ENCODE assay signal across 1 cellular context in the genomic region with DNA sequence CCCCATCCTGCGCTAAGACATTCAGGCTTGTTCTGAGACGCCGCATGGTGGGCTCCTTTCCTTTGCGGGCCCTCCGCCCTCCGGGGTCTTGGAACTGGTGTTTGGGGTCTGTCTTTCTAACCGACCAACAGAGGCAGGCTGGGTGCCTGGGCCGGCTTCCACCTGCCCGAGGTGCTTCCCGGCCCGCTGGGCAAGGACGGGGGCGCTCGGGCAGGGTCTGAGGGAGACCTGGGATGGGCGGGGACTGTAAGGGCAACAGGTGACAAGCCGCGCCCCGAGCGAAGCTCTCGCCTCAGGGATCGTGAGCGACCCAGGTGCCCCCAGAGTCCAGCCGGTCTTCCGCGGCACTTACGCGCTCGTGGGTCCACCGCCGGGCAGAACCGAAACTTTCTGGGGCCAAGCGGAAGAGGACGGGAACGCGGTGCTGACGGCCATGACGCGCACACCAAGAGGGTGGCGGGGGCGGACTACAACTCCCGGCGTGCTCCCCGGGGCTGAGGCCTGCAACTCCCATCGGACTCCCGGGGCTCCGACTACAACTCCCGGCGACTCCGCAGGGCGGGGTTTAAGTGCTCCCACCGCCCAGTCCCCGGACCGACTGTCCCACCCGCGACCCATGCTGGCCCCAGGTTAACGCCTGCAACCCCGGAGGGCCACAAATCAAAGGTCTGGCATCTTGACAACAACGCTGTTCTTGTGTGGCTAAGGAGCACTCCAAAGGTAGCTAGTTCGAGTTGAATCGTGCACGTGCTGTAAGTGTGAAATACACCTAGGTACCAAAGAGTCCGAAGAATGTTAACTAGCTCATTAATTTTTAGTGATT.
TF ChIP-seq lines count a peak whose summit lies in the region.

A gene (minus strand): TSS at position 455 of the 823 bp plus-strand sequence. CDS start 10,914 bp downstream, outside the sequence.

TF ChIP-seq in HepG2, 621 proteins besides CTCF, POLR2A, EP300 and RAD21 (continued from another document):
- TF ChIP-seq, protein P1, sequence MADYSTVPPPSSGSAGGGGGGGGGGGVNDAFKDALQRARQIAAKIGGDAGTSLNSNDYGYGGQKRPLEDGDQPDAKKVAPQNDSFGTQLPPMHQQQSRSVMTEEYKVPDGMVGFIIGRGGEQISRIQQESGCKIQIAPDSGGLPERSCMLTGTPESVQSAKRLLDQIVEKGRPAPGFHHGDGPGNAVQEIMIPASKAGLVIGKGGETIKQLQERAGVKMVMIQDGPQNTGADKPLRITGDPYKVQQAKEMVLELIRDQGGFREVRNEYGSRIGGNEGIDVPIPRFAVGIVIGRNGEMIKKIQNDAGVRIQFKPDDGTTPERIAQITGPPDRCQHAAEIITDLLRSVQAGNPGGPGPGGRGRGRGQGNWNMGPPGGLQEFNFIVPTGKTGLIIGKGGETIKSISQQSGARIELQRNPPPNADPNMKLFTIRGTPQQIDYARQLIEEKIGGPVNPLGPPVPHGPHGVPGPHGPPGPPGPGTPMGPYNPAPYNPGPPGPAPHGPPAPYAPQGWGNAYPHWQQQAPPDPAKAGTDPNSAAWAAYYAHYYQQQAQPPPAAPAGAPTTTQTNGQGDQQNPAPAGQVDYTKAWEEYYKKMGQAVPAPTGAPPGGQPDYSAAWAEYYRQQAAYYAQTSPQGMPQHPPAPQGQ (CRISPR knock-in tag; IDR thresholded peaks at IDR 0.05; ENCODE audit: borderline replicate concordance), result no peak
- peak; percentile 74 for TF ChIP-seq TBX2 (CRISPR knock-in tag; IDR thresholded peaks at IDR 0.05; ENCODE audit: borderline replicate concordance)
- TF ChIP-seq SETDB1 (CRISPR knock-in tag; IDR thresholded peaks at IDR 0.05; ENCODE audit: borderline replicate concordance), result no peak
- no peak for TF ChIP-seq ARNT (IDR thresholded peaks at IDR 0.05)
- no peak for TF ChIP-seq ZNF572 (CRISPR knock-in tag; IDR thresholded peaks at IDR 0.05)
- TF ChIP-seq HDAC2 (CRISPR knock-in tag; IDR thresholded peaks at IDR 0.05), result peak; percentile 54; the same call in 1 of the 2 replicates
- TF ChIP-seq, protein P2, sequence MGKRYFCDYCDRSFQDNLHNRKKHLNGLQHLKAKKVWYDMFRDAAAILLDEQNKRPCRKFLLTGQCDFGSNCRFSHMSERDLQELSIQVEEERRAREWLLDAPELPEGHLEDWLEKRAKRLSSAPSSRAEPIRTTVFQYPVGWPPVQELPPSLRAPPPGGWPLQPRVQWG (CRISPR knock-in tag; IDR thresholded peaks at IDR 0.05; ENCODE audit: borderline replicate concordance, low read depth), result no peak
- TF ChIP-seq, protein P3, sequence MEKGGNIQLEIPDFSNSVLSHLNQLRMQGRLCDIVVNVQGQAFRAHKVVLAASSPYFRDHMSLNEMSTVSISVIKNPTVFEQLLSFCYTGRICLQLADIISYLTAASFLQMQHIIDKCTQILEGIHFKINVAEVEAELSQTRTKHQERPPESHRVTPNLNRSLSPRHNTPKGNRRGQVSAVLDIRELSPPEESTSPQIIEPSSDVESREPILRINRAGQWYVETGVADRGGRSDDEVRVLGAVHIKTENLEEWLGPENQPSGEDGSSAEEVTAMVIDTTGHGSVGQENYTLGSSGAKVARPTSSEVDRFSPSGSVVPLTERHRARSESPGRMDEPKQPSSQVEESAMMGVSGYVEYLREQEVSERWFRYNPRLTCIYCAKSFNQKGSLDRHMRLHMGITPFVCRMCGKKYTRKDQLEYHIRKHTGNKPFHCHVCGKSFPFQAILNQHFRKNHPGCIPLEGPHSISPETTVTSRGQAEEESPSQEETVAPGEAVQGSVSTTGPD (CRISPR knock-in tag; IDR thresholded peaks at IDR 0.05), result no peak
- TF ChIP-seq REL (CRISPR knock-in tag; conservative IDR thresholded peaks at IDR 0.05), result peak; percentile 55; the same call in 1 of the 2 replicates
- TF ChIP-seq, protein P4, sequence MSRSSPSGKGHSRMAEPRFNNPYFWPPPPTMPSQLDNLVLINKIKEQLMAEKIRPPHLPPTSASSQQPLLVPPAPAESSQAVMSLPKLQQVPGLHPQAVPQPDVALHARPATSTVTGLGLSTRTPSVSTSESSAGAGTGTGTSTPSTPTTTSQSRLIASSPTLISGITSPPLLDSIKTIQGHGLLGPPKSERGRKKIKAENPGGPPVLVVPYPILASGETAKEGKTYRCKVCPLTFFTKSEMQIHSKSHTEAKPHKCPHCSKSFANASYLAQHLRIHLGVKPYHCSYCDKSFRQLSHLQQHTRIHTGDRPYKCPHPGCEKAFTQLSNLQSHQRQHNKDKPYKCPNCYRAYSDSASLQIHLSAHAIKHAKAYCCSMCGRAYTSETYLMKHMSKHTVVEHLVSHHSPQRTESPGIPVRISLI (CRISPR knock-in tag; IDR thresholded peaks at IDR 0.05; ENCODE audit: borderline replicate concordance), result peak; percentile 26; the same call in 1 of the 2 replicates
- 0 out of 2 replicates have a peak, but pooled peaks have one; percentile 31 for TF ChIP-seq HOXA5 (CRISPR knock-in tag; IDR thresholded peaks at IDR 0.05)
- TF ChIP-seq ZC3H4 (CRISPR knock-in tag; IDR thresholded peaks at IDR 0.05; ENCODE audit: borderline replicate concordance), result no peak
- TF ChIP-seq WIZ (CRISPR knock-in tag; IDR thresholded peaks at IDR 0.05), result peak; percentile 68; the same call in 1 of the 2 replicates
- no peak for TF ChIP-seq ZNF367 (CRISPR knock-in tag; IDR thresholded peaks at IDR 0.05; ENCODE audit: borderline replicate concordance)
- no peak for TF ChIP-seq ZNF282 (IDR thresholded peaks at IDR 0.05; ENCODE audit: partially characterized antibody)
- TF ChIP-seq RARA (CRISPR knock-in tag; IDR thresholded peaks at IDR 0.05), result peak; percentile 27; the same call in 1 of the 2 replicates
- peak; percentile 70; the same call in 1 of the 2 replicates for TF ChIP-seq ZNF746 (CRISPR knock-in tag; IDR thresholded peaks at IDR 0.05)
- peak; percentile 71 for TF ChIP-seq POLR2G (IDR thresholded peaks at IDR 0.05; ENCODE audit: low read depth, low read length)
- peak; percentile 59 for TF ChIP-seq TARDBP (CRISPR knock-in tag; IDR thresholded peaks at IDR 0.05)
- TF ChIP-seq MAFF (IDR thresholded peaks at IDR 0.05; ENCODE audit: low read depth, low read length), result no peak
- TF ChIP-seq RFX3 (CRISPR knock-in tag; IDR thresholded peaks at IDR 0.05), result no peak
- TF ChIP-seq, protein P5, sequence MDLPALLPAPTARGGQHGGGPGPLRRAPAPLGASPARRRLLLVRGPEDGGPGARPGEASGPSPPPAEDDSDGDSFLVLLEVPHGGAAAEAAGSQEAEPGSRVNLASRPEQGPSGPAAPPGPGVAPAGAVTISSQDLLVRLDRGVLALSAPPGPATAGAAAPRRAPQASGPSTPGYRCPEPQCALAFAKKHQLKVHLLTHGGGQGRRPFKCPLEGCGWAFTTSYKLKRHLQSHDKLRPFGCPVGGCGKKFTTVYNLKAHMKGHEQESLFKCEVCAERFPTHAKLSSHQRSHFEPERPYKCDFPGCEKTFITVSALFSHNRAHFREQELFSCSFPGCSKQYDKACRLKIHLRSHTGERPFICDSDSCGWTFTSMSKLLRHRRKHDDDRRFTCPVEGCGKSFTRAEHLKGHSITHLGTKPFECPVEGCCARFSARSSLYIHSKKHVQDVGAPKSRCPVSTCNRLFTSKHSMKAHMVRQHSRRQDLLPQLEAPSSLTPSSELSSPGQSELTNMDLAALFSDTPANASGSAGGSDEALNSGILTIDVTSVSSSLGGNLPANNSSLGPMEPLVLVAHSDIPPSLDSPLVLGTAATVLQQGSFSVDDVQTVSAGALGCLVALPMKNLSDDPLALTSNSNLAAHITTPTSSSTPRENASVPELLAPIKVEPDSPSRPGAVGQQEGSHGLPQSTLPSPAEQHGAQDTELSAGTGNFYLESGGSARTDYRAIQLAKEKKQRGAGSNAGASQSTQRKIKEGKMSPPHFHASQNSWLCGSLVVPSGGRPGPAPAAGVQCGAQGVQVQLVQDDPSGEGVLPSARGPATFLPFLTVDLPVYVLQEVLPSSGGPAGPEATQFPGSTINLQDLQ (CRISPR knock-in tag; IDR thresholded peaks at IDR 0.05), result no peak; the same call in 1 of the 2 replicates
- peak; percentile 78; the same call in 1 of the 2 replicates for TF ChIP-seq PHF20 (CRISPR knock-in tag; IDR thresholded peaks at IDR 0.05)
- peak; percentile 42; the same call in 1 of the 2 replicates for TF ChIP-seq ZBTB7B (CRISPR knock-in tag; IDR thresholded peaks at IDR 0.05)
- peak; percentile 82 for TF ChIP-seq ZNF350 (CRISPR knock-in tag; IDR thresholded peaks at IDR 0.05; ENCODE audit: borderline replicate concordance, low read depth)
- TF ChIP-seq ZBTB38 (CRISPR knock-in tag; IDR thresholded peaks at IDR 0.05), result peak; percentile 22; the same call in 1 of the 2 replicates
- TF ChIP-seq ZNF772 (CRISPR knock-in tag; IDR thresholded peaks at IDR 0.05), result peak; percentile 68; the same call in 1 of the 2 replicates
- TF ChIP-seq NFE2L1 (CRISPR knock-in tag; IDR thresholded peaks at IDR 0.05; ENCODE audit: borderline replicate concordance), result peak; percentile 34; the same call in 1 of the 2 replicates
- TF ChIP-seq ZNF24 (IDR thresholded peaks at IDR 0.05), result no peak
- peak; percentile 96 for TF ChIP-seq ZFX (CRISPR knock-in tag; IDR thresholded peaks at IDR 0.05; ENCODE audit: low read depth)
- peak; percentile 79; the same call in 1 of the 2 replicates for TF ChIP-seq KAT8 (CRISPR knock-in tag; IDR thresholded peaks at IDR 0.05)
- TF ChIP-seq, protein P6, sequence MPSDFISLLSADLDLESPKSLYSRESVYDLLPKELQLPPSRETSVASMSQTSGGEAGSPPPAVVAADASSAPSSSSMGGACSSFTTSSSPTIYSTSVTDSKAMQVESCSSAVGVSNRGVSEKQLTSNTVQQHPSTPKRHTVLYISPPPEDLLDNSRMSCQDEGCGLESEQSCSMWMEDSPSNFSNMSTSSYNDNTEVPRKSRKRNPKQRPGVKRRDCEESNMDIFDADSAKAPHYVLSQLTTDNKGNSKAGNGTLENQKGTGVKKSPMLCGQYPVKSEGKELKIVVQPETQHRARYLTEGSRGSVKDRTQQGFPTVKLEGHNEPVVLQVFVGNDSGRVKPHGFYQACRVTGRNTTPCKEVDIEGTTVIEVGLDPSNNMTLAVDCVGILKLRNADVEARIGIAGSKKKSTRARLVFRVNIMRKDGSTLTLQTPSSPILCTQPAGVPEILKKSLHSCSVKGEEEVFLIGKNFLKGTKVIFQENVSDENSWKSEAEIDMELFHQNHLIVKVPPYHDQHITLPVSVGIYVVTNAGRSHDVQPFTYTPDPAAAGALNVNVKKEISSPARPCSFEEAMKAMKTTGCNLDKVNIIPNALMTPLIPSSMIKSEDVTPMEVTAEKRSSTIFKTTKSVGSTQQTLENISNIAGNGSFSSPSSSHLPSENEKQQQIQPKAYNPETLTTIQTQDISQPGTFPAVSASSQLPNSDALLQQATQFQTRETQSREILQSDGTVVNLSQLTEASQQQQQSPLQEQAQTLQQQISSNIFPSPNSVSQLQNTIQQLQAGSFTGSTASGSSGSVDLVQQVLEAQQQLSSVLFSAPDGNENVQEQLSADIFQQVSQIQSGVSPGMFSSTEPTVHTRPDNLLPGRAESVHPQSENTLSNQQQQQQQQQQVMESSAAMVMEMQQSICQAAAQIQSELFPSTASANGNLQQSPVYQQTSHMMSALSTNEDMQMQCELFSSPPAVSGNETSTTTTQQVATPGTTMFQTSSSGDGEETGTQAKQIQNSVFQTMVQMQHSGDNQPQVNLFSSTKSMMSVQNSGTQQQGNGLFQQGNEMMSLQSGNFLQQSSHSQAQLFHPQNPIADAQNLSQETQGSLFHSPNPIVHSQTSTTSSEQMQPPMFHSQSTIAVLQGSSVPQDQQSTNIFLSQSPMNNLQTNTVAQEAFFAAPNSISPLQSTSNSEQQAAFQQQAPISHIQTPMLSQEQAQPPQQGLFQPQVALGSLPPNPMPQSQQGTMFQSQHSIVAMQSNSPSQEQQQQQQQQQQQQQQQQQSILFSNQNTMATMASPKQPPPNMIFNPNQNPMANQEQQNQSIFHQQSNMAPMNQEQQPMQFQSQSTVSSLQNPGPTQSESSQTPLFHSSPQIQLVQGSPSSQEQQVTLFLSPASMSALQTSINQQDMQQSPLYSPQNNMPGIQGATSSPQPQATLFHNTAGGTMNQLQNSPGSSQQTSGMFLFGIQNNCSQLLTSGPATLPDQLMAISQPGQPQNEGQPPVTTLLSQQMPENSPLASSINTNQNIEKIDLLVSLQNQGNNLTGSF (CRISPR knock-in tag; IDR thresholded peaks at IDR 0.05), result no peak
- peak; percentile 56; the same call in 1 of the 2 replicates for TF ChIP-seq PITX1 (CRISPR knock-in tag; IDR thresholded peaks at IDR 0.05)
- TF ChIP-seq CEBPG (CRISPR knock-in tag; IDR thresholded peaks at IDR 0.05), result peak; percentile 3; the same call in 1 of the 2 replicates
- TF ChIP-seq, protein P7, sequence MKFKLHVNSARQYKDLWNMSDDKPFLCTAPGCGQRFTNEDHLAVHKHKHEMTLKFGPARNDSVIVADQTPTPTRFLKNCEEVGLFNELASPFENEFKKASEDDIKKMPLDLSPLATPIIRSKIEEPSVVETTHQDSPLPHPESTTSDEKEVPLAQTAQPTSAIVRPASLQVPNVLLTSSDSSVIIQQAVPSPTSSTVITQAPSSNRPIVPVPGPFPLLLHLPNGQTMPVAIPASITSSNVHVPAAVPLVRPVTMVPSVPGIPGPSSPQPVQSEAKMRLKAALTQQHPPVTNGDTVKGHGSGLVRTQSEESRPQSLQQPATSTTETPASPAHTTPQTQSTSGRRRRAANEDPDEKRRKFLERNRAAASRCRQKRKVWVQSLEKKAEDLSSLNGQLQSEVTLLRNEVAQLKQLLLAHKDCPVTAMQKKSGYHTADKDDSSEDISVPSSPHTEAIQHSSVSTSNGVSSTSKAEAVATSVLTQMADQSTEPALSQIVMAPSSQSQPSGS (CRISPR knock-in tag; IDR thresholded peaks at IDR 0.05), result peak; percentile 49; the same call in 1 of the 2 replicates
- TF ChIP-seq ZNF552 (CRISPR knock-in tag; IDR thresholded peaks at IDR 0.05; ENCODE audit: borderline replicate concordance), result no peak
- TF ChIP-seq YEATS4 (CRISPR knock-in tag; IDR thresholded peaks at IDR 0.05; ENCODE audit: borderline replicate concordance), result peak; percentile 86
- peak; percentile 76 for TF ChIP-seq NFKBIZ (CRISPR knock-in tag; IDR thresholded peaks at IDR 0.05)
